Comparison of ENCODE assay signal across 27 cellular contexts in genomic region chr11:10771457-10771856, GRCh38.
"Had no signal": no experiment of that assay in that cellular context is flagged by ENCODE, and none has a peak within 500 bp of the region (broad histone marks: within the 10 kb centered on the region; RNA-seq: fewer than 3 reads in every experiment).

No MANE protein-coding gene starts in this region.

- DNase-seq: activated CD4-positive, alpha-beta T cell treated with anti-CD3 and anti-CD28 coated beads for 48 hours; activated CD4-positive, alpha-beta T cell treated with anti-CD3 and anti-CD28 coated beads, Interleukin-2, amount 50 U/mL, for 4 hours; activated CD4-positive, CD25-positive, alpha-beta regulatory T cell treated with anti-CD3 and anti-CD28 coated beads, Interleukin-2, amount 50 U/mL, for 72 hours; activated CD8-positive, alpha-beta memory T cell treated with anti-CD3 and anti-CD28 coated beads, Interleukin-2, amount 50 U/mL, for 48 hours; activated CD8-positive, alpha-beta T cell treated with anti-CD3 and anti-CD28 coated beads, Interleukin-2, amount 10 ng/mL, durations not matched to agents 7 days and 5 days; activated effector memory CD4-positive, alpha-beta T cell treated with anti-CD3 and anti-CD28 coated beads, Interleukin-2, amount 50 U/mL, for 16 hours; activated naive CD4-positive, alpha-beta T cell treated with Interleukin-2 at 50 U/mL for 16 hours; activated naive CD8-positive, alpha-beta T cell treated with anti-CD3 and anti-CD28 coated beads, Interleukin-2, amount 50 U/mL, for 24 hours; activated T-cell treated with anti-CD3 and anti-CD28 coated beads, Interleukin-2, amount 50 U/mL, for 24 hours; amniotic stem cell; brain microvascular endothelial cell; NCI-H1092; NCI-H2029; NCI-H2107; NCI-H2171 treated with DMSO at 0.1 percent for 48 hours; NCI-H226; NCI-H526 treated with DMSO at 0.1 percent for 48 hours; NCI-H82; OCI-M1; RPMI8226; SHP77; T-helper 9 cell had no signal

- H3K27me3 Mint-ChIP-seq: activated naive CD8-positive, alpha-beta T cell treated with anti-CD3 and anti-CD28 coated beads, Interleukin-2, amount 50 U/mL, for 24 hours; activated T-cell treated with anti-CD3 and anti-CD28 coated beads, Interleukin-2, amount 50 U/mL, for 24 hours had no signal

- H3K9me3 ChIP-seq: SJSA1 had no signal

- H3K4me1 ChIP-seq: SJSA1 had no signal

- H3K27me3 ChIP-seq: brain microvascular endothelial cell, SJSA1 had no signal

- H3K27ac ChIP-seq: brain microvascular endothelial cell, KMS-11, SJSA1 had no signal

- ATAC-seq: activated CD8-positive, alpha-beta T cell treated with anti-CD3 and anti-CD28 coated beads, Interleukin-2, amount 10 ng/mL, durations not matched to agents 7 days and 5 days; activated naive CD4-positive, alpha-beta T cell treated with anti-CD3 and anti-CD28 coated beads, Interleukin-2, amount 50 U/mL, for 72 hours; activated naive CD8-positive, alpha-beta T cell treated with anti-CD3 and anti-CD28 coated beads, Interleukin-2, amount 50 U/mL, for 24 hours; WTC11 had no signal

- H3K4me3 ChIP-seq: SJSA1 had no signal

- H3K9me3 Mint-ChIP-seq: activated naive CD4-positive, alpha-beta T cell treated with anti-CD3 and anti-CD28 coated beads, Interleukin-2, amount 50 U/mL, for 72 hours; activated naive CD8-positive, alpha-beta T cell treated with anti-CD3 and anti-CD28 coated beads, Interleukin-2, amount 50 U/mL, for 24 hours; activated T-cell treated with anti-CD3 and anti-CD28 coated beads, Interleukin-2, amount 50 U/mL, for 24 hours; T-helper 1 cell treated with Interleukin-12 subunit alpha and Interleukin-12 subunit beta and Interleukin-4 antibody, amounts not matched to agents 30 μg/mL and 1 μg/mL, for 36 hours; WTC11 had no signal

- H3K27ac Mint-ChIP-seq: activated CD8-positive, alpha-beta T cell treated with anti-CD3 and anti-CD28 coated beads, Interleukin-2, amount 10 ng/mL, durations not matched to agents 7 days and 5 days; activated naive CD4-positive, alpha-beta T cell treated with anti-CD3 and anti-CD28 coated beads, Interleukin-2, amount 50 U/mL, for 72 hours; activated naive CD8-positive, alpha-beta T cell treated with anti-CD3 and anti-CD28 coated beads, Interleukin-2, amount 50 U/mL, for 24 hours; T-helper 1 cell treated with Interleukin-12 subunit alpha and Interleukin-12 subunit beta and Interleukin-4 antibody, amounts not matched to agents 30 μg/mL and 1 μg/mL, for 36 hours; WTC11 had no signal

- H3K4me3 Mint-ChIP-seq: activated CD8-positive, alpha-beta T cell treated with anti-CD3 and anti-CD28 coated beads, Interleukin-2, amount 10 ng/mL, durations not matched to agents 7 days and 5 days; activated naive CD8-positive, alpha-beta T cell treated with anti-CD3 and anti-CD28 coated beads, Interleukin-2, amount 50 U/mL, for 24 hours; activated T-cell treated with anti-CD3 and anti-CD28 coated beads, Interleukin-2, amount 50 U/mL, for 24 hours; T-helper 1 cell treated with Interleukin-12 subunit alpha and Interleukin-12 subunit beta and Interleukin-4 antibody, amounts not matched to agents 30 μg/mL and 1 μg/mL, for 36 hours; WTC11 had no signal

- H3K4me1 Mint-ChIP-seq: activated naive CD8-positive, alpha-beta T cell treated with anti-CD3 and anti-CD28 coated beads, Interleukin-2, amount 50 U/mL, for 24 hours had no signal
